ENCODE assay signal across 24 cellular contexts in the genomic region with DNA sequence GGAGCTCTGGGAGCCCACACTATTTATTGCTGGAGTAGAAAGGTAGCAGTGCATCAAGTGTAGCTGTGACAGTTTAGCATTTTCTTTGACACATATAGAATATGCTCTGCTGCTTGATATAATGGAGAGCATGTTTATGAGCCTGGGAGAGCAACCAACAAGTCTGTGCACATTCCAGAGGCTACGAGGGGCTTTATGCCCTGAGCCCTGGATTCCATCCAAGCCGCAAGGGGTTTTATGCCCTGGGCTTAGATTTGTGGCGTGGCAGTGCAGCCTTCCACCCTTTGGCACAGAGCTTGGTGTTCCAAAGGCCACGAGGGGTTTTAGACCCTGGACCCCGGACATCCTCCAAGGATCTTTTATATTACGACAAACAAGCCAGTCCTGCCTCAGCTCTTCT. TPM values are rescaled to one million over a fixed set of nuclear protein-coding genes. Genes with fewer than 3 reads are reported as not detected.
DNase-seq lines count a peak whose midpoint lies in the region; TF ChIP-seq lines count a peak whose summit lies in the region.
"Had no signal": no experiment of that assay in that cellular context is flagged by ENCODE, and none has a peak within 500 bp of the region (broad histone marks: within the 10 kb centered on the region; RNA-seq: fewer than 3 reads in every experiment).

No MANE protein-coding gene starts in this region.

- TF ChIP-seq CTCF in nephron (IDR thresholded peaks at IDR 0.05; ENCODE audit: unreplicated experiment in 3 of 3) (no peak), neural crest cell (conservative IDR thresholded peaks at IDR 0.05) (no peak)

- TF ChIP-seq RAD21 in Ishikawa (IDR thresholded peaks at IDR 0.05; ENCODE audit: low read depth): no peak

- peak overlapping the region; percentile 68 to 78 (median 72) for H3K27ac Mint-ChIP-seq in nephron
- H3K27ac Mint-ChIP-seq in neural crest cell (ENCODE audit: unreplicated experiment): no peak overlapping the region
- H3K27ac Mint-ChIP-seq: CD14-positive monocyte; CD4-positive, alpha-beta memory T cell; CD4-positive, CD25-positive, alpha-beta regulatory T cell; CD8-positive, alpha-beta memory T cell had no signal

- H3K36me3 Mint-ChIP-seq in nephron (ENCODE audit: low read depth): peaks cover 10% of the 10 kb centered on the region
- peaks cover 23% of the 10 kb centered on the region for H3K36me3 Mint-ChIP-seq in neural crest cell (ENCODE audit: low read depth)
- H3K36me3 Mint-ChIP-seq: CD14-positive monocyte; CD4-positive, alpha-beta memory T cell; CD4-positive, CD25-positive, alpha-beta regulatory T cell; CD8-positive, alpha-beta memory T cell had no signal

- H3K27me3 Mint-ChIP-seq in nephron (ENCODE audit: low read depth): no peaks in the 10 kb centered on the region
- no peaks in the 10 kb centered on the region for H3K27me3 Mint-ChIP-seq in neural crest cell (ENCODE audit: low read depth)
- H3K27me3 Mint-ChIP-seq: CD4-positive, alpha-beta memory T cell; CD4-positive, CD25-positive, alpha-beta regulatory T cell had no signal

- no peaks in the 10 kb centered on the region for H3K9me3 Mint-ChIP-seq in nephron
- H3K9me3 Mint-ChIP-seq in neural crest cell: no peaks in the 10 kb centered on the region

- DNase-seq in neural crest cell (ENCODE audit: low read depth, low spot score) (no peak), NCI-H1436 (lab: John Stamatoyannopoulos, UW) (no peak), NCI-H526 (lab: John Stamatoyannopoulos, UW) (no peak), NCI-H510A (lab: John Stamatoyannopoulos, UW) (no peak)
- DNase-seq in activated CD8-positive, alpha-beta memory T cell treated with anti-CD3 and anti-CD28 coated beads for 24 hours: no peak
- DNase-seq: 8988T; ACHN; BE2C; C1 segment of cervical spinal cord; CD4-positive, alpha-beta memory T cell; CD4-positive, CD25-positive, alpha-beta regulatory T cell; CD8-positive, alpha-beta memory T cell; COR-L47; DMS 273 treated with DMSO at 0.1 percent for 48 hours; DMS153; DMS53; DMS79; DND-41; EL; GDM1 had no signal

- H3K4me1 Mint-ChIP-seq in nephron (peaks cover 5% of the 10 kb centered on the region), neural crest cell (peaks cover 39% of the 10 kb centered on the region)
- H3K4me1 Mint-ChIP-seq: CD14-positive monocyte; CD4-positive, alpha-beta memory T cell; CD4-positive, CD25-positive, alpha-beta regulatory T cell; CD8-positive, alpha-beta memory T cell had no signal

- H3K4me3 Mint-ChIP-seq in nephron (no peak overlapping the region), neural crest cell (peak overlapping the region; percentile 51)
- H3K4me3 Mint-ChIP-seq: CD14-positive monocyte; CD4-positive, alpha-beta memory T cell; CD4-positive, CD25-positive, alpha-beta regulatory T cell; CD8-positive, alpha-beta memory T cell had no signal

- 0 out of 2 replicates have a peak, but pooled peaks have one; percentile 29 for TF ChIP-seq EP300 in Ishikawa (IDR thresholded peaks at IDR 0.05; ENCODE audit: borderline replicate concordance)

TF ChIP-seq in Ishikawa, 13 proteins besides CTCF, POLR2A, EP300 and RAD21:
- no peak for TF ChIP-seq YY1 (IDR thresholded peaks at IDR 0.05; ENCODE audit: low read depth)
- 0 out of 2 replicates have a peak, but pooled peaks have one; percentile 64 for TF ChIP-seq ZBTB7A (IDR thresholded peaks at IDR 0.05; ENCODE audit: low read depth)
- TF ChIP-seq NFIC (IDR thresholded peaks at IDR 0.05): peak; percentile 56
- 0 out of 2 replicates have a peak, but pooled peaks have one; percentile 15 for TF ChIP-seq FOXM1 (IDR thresholded peaks at IDR 0.05; ENCODE audit: borderline replicate concordance, low read depth)
- 0 out of 2 replicates have a peak, but pooled peaks have one; percentile 37 for TF ChIP-seq TCF12 (IDR thresholded peaks at IDR 0.05; ENCODE audit: low read depth)
- TF ChIP-seq TEAD4 (IDR thresholded peaks at IDR 0.05): 0 out of 2 replicates have a peak, but pooled peaks have one; percentile 24
- TF ChIP-seq EGR1 (IDR thresholded peaks at IDR 0.05): no peak
- TF ChIP-seq, protein P1, sequence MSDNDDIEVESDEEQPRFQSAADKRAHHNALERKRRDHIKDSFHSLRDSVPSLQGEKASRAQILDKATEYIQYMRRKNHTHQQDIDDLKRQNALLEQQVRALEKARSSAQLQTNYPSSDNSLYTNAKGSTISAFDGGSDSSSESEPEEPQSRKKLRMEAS (IDR thresholded peaks at IDR 0.05): no peak

RNA-seq across cellular contexts. Expression of a gene that starts 14.6 kb away (rescaled TPM):
- total RNA-seq in neural crest cell: 233 and 247 TPM in 2 replicates
- total RNA-seq: CD4-positive, alpha-beta memory T cell; CD4-positive, CD25-positive, alpha-beta regulatory T cell; CD8-positive, alpha-beta memory T cell; GM12878 had no signal
